13 cellular contexts compared by ENCODE assay signal in genomic region chr1:67382292-67382691, GRCh38.
"Had no signal": no experiment of that assay in that cellular context is flagged by ENCODE, and none has a peak within 500 bp of the region (broad histone marks: within the 10 kb centered on the region; RNA-seq: fewer than 3 reads in every experiment).

No MANE protein-coding gene starts in this region.

- H3K27ac ChIP-seq: coronary artery, neutrophil had no signal

- H3K27me3 ChIP-seq: neutrophil had no signal

- ATAC-seq: activated naive CD8-positive, alpha-beta T cell treated with anti-CD3 and anti-CD28 coated beads, Interleukin-2, amount 50 U/mL, for 24 hours had no signal

- H3K4me3 ChIP-seq: coronary artery had no signal

- DNase-seq: activated CD4-positive, CD25-positive, alpha-beta regulatory T cell; activated naive CD8-positive, alpha-beta T cell treated with anti-CD3 and anti-CD28 coated beads, Interleukin-2, amount 50 U/mL, for 24 hours; activated T-cell treated with anti-CD3 and anti-CD28 coated beads, Interleukin-2, amount 50 U/mL, for 24 hours; effector CD4-positive, alpha-beta T cell; glutamatergic neuron; naive B cell; SHP77 treated with DMSO at 0.1 percent for 48 hours; stimulated activated CD4-positive, alpha-beta T cell treated with anti-CD3 and anti-CD28 coated beads, Interleukin-15, amount 100 ng/mL, for 24 hours; stimulated activated CD4-positive, alpha-beta T cell treated with anti-CD3 and anti-CD28 coated beads, Interleukin-4, amount 100 ng/mL, for 24 hours; T-helper 2 cell; trophoblast cell had no signal

- H3K36me3 ChIP-seq: neutrophil had no signal
